ENCODE assay signal across 1 cellular context in the genomic region with DNA sequence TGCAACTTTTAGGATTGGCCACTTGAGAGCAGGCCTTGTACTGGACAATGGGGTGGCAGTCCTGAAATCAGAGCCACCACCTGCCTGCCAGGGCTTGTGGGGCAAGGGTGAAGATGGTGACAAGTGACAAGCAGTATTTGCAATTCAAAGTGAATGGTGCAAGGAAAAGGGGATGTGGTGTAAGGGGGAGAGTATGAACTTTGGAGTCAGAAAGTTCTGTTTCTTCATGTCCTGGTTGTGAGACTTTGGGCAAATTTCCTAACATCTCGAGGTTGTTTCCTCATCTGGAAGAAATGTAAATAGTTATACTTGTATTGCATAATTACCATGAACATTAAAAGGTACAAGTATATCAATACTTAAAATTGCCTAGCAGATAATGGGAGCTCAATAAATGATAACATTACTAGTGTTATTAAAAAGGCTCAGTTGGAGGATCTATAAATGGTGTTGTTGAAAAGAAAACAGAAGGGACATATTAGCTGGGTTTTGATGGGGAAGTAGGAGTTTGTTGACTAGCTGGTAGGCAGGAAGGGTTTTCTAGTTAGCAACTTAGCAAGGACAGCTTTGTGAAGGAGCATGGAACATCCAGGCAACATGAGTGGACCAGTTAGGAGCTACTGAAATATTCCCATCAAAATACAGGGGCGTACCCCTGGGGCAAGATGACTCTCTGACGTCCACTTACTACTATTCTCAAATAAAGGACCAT.
TF ChIP-seq lines count a peak whose summit lies in the region.

No MANE protein-coding gene starts in this region.

TF ChIP-seq in HepG2, 621 proteins besides CTCF, POLR2A, EP300 and RAD21 (continues in another document):
- TF ChIP-seq ZNF234 (CRISPR knock-in tag; conservative IDR thresholded peaks at IDR 0.05) (no peak), GFI1 (CRISPR knock-in tag; IDR thresholded peaks at IDR 0.05; ENCODE audit: borderline replicate concordance) (peak; percentile 80), GATAD1 (CRISPR knock-in tag; IDR thresholded peaks at IDR 0.05) (0 out of 2 replicates have a peak, but pooled peaks have one; percentile 10), CBX5 (CRISPR knock-in tag; IDR thresholded peaks at IDR 0.05; ENCODE audit: borderline replicate concordance) (peak; percentile 68), HNRNPK (IDR thresholded peaks at IDR 0.05; ENCODE audit: low read depth, low read length, poor library complexity, severe bottlenecking) (no peak), MZF1 (CRISPR knock-in tag; IDR thresholded peaks at IDR 0.05; ENCODE audit: borderline replicate concordance) (no peak), SRSF9 (IDR thresholded peaks at IDR 0.05; ENCODE audit: borderline replicate concordance, insufficient read depth, low read depth, low read length, poor library complexity, severe bottlenecking) (no peak), KDM1A (CRISPR knock-in tag; IDR thresholded peaks at IDR 0.05) (peak; percentile 81; the same call in 1 of the 2 replicates), ZNF564 (CRISPR knock-in tag; IDR thresholded peaks at IDR 0.05) (no peak), HMG20A (CRISPR knock-in tag; IDR thresholded peaks at IDR 0.05; ENCODE audit: borderline replicate concordance) (peak; percentile 84), HNF4G (IDR thresholded peaks at IDR 0.05; ENCODE audit: borderline replicate concordance, low read depth, low read length) (peak; percentile 91), HNF4G (CRISPR knock-in tag; IDR thresholded peaks at IDR 0.05; ENCODE audit: borderline replicate concordance, low read depth) (peak; percentile 49; the same call in 1 of the 2 replicates), ZBTB7A (CRISPR knock-in tag; IDR thresholded peaks at IDR 0.05) (peak; percentile 54; the same call in 1 of the 2 replicates), ISL2 (CRISPR knock-in tag; IDR thresholded peaks at IDR 0.05) (peak; percentile 38; the same call in 1 of the 2 replicates), ZNF232 (CRISPR knock-in tag; IDR thresholded peaks at IDR 0.05; ENCODE audit: borderline replicate concordance) (no peak), ZNF296 (CRISPR knock-in tag; conservative IDR thresholded peaks at IDR 0.05) (no peak), ZNF33A (CRISPR knock-in tag; IDR thresholded peaks at IDR 0.05; ENCODE audit: borderline replicate concordance) (no peak), DMAP1 (CRISPR knock-in tag; IDR thresholded peaks at IDR 0.05) (peak; percentile 39; the same call in 1 of the 2 replicates), SYNCRIP (IDR thresholded peaks at IDR 0.05; ENCODE audit: insufficient read depth, low read depth, low read length) (no peak), NR2F6 (IDR thresholded peaks at IDR 0.05) (peak; percentile 40; the same call in 1 of the 2 replicates), NR2F6 (CRISPR knock-in tag; IDR thresholded peaks at IDR 0.05) (no peak), RARA (CRISPR knock-in tag; IDR thresholded peaks at IDR 0.05) (peak; percentile 36; the same call in 1 of the 2 replicates), STAT6 (CRISPR knock-in tag; IDR thresholded peaks at IDR 0.05; ENCODE audit: borderline replicate concordance) (no peak), SOX6 (IDR thresholded peaks at IDR 0.05) (no peak), SOX6 (CRISPR knock-in tag; IDR thresholded peaks at IDR 0.05) (peak; percentile 85), SALL1 (CRISPR knock-in tag; IDR thresholded peaks at IDR 0.05) (peak; percentile 78), KAT7 (CRISPR knock-in tag; IDR thresholded peaks at IDR 0.05; ENCODE audit: borderline replicate concordance) (no peak), SMAD9 (CRISPR knock-in tag; IDR thresholded peaks at IDR 0.05) (no peak), PAXIP1 (CRISPR knock-in tag; conservative IDR thresholded peaks at IDR 0.05) (peak; percentile 61), CREM (IDR thresholded peaks at IDR 0.05) (peak; percentile 75; the same call in 1 of the 2 replicates), CREM (CRISPR knock-in tag; IDR thresholded peaks at IDR 0.05) (no peak), MYC (CRISPR knock-in tag; IDR thresholded peaks at IDR 0.05; ENCODE audit: borderline replicate concordance) (no peak)
- TF ChIP-seq, protein P1, sequence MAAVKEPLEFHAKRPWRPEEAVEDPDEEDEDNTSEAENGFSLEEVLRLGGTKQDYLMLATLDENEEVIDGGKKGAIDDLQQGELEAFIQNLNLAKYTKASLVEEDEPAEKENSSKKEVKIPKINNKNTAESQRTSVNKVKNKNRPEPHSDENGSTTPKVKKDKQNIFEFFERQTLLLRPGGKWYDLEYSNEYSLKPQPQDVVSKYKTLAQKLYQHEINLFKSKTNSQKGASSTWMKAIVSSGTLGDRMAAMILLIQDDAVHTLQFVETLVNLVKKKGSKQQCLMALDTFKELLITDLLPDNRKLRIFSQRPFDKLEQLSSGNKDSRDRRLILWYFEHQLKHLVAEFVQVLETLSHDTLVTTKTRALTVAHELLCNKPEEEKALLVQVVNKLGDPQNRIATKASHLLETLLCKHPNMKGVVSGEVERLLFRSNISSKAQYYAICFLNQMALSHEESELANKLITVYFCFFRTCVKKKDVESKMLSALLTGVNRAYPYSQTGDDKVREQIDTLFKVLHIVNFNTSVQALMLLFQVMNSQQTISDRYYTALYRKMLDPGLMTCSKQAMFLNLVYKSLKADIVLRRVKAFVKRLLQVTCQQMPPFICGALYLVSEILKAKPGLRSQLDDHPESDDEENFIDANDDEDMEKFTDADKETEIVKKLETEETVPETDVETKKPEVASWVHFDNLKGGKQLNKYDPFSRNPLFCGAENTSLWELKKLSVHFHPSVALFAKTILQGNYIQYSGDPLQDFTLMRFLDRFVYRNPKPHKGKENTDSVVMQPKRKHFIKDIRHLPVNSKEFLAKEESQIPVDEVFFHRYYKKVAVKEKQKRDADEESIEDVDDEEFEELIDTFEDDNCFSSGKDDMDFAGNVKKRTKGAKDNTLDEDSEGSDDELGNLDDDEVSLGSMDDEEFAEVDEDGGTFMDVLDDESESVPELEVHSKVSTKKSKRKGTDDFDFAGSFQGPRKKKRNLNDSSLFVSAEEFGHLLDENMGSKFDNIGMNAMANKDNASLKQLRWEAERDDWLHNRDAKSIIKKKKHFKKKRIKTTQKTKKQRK (IDR thresholded peaks at IDR 0.05; ENCODE audit: low read length), result no peak
- TF ChIP-seq, protein P2, sequence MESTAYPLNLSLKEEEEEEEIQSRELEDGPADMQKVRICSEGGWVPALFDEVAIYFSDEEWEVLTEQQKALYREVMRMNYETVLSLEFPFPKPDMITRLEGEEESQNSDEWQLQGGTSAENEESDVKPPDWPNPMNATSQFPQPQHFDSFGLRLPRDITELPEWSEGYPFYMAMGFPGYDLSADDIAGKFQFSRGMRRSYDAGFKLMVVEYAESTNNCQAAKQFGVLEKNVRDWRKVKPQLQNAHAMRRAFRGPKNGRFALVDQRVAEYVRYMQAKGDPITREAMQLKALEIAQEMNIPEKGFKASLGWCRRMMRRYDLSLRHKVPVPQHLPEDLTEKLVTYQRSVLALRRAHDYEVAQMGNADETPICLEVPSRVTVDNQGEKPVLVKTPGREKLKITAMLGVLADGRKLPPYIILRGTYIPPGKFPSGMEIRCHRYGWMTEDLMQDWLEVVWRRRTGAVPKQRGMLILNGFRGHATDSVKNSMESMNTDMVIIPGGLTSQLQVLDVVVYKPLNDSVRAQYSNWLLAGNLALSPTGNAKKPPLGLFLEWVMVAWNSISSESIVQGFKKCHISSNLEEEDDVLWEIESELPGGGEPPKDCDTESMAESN (CRISPR knock-in tag; conservative IDR thresholded peaks at IDR 0.05), result no peak
- TF ChIP-seq, protein P3, sequence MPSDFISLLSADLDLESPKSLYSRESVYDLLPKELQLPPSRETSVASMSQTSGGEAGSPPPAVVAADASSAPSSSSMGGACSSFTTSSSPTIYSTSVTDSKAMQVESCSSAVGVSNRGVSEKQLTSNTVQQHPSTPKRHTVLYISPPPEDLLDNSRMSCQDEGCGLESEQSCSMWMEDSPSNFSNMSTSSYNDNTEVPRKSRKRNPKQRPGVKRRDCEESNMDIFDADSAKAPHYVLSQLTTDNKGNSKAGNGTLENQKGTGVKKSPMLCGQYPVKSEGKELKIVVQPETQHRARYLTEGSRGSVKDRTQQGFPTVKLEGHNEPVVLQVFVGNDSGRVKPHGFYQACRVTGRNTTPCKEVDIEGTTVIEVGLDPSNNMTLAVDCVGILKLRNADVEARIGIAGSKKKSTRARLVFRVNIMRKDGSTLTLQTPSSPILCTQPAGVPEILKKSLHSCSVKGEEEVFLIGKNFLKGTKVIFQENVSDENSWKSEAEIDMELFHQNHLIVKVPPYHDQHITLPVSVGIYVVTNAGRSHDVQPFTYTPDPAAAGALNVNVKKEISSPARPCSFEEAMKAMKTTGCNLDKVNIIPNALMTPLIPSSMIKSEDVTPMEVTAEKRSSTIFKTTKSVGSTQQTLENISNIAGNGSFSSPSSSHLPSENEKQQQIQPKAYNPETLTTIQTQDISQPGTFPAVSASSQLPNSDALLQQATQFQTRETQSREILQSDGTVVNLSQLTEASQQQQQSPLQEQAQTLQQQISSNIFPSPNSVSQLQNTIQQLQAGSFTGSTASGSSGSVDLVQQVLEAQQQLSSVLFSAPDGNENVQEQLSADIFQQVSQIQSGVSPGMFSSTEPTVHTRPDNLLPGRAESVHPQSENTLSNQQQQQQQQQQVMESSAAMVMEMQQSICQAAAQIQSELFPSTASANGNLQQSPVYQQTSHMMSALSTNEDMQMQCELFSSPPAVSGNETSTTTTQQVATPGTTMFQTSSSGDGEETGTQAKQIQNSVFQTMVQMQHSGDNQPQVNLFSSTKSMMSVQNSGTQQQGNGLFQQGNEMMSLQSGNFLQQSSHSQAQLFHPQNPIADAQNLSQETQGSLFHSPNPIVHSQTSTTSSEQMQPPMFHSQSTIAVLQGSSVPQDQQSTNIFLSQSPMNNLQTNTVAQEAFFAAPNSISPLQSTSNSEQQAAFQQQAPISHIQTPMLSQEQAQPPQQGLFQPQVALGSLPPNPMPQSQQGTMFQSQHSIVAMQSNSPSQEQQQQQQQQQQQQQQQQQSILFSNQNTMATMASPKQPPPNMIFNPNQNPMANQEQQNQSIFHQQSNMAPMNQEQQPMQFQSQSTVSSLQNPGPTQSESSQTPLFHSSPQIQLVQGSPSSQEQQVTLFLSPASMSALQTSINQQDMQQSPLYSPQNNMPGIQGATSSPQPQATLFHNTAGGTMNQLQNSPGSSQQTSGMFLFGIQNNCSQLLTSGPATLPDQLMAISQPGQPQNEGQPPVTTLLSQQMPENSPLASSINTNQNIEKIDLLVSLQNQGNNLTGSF (CRISPR knock-in tag; IDR thresholded peaks at IDR 0.05), result no peak
- TF ChIP-seq, protein P4, sequence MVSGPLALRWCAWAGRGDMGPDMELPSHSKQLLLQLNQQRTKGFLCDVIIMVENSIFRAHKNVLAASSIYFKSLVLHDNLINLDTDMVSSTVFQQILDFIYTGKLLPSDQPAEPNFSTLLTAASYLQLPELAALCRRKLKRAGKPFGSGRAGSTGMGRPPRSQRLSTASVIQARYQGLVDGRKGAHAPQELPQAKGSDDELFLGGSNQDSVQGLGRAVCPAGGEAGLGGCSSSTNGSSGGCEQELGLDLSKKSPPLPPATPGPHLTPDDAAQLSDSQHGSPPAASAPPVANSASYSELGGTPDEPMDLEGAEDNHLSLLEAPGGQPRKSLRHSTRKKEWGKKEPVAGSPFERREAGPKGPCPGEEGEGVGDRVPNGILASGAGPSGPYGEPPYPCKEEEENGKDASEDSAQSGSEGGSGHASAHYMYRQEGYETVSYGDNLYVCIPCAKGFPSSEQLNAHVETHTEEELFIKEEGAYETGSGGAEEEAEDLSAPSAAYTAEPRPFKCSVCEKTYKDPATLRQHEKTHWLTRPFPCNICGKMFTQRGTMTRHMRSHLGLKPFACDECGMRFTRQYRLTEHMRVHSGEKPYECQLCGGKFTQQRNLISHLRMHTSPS (CRISPR knock-in tag; IDR thresholded peaks at IDR 0.05; ENCODE audit: low read depth), result peak; percentile 71
- TF ChIP-seq, protein P5, sequence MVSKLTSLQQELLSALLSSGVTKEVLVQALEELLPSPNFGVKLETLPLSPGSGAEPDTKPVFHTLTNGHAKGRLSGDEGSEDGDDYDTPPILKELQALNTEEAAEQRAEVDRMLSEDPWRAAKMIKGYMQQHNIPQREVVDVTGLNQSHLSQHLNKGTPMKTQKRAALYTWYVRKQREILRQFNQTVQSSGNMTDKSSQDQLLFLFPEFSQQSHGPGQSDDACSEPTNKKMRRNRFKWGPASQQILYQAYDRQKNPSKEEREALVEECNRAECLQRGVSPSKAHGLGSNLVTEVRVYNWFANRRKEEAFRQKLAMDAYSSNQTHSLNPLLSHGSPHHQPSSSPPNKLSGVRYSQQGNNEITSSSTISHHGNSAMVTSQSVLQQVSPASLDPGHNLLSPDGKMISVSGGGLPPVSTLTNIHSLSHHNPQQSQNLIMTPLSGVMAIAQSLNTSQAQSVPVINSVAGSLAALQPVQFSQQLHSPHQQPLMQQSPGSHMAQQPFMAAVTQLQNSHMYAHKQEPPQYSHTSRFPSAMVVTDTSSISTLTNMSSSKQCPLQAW (CRISPR knock-in tag; IDR thresholded peaks at IDR 0.05), result no peak
